25 cellular contexts compared by ENCODE assay signal in genomic region chr5:155472780-155473179, GRCh38.
"Had no signal": no experiment of that assay in that cellular context is flagged by ENCODE, and none has a peak within 500 bp of the region (broad histone marks: within the 10 kb centered on the region; RNA-seq: fewer than 3 reads in every experiment).

No MANE protein-coding gene starts in this region.

- H3K4me2 ChIP-seq: hepatocyte had no signal

- H3K9me3 ChIP-seq: colonic mucosa, esophagus squamous epithelium, lower lobe of right lung, mucosa of descending colon had no signal

- ATAC-seq: effector memory CD8-positive, alpha-beta T cell; esophagus mucosa; gastroesophageal sphincter; heart left ventricle; left cardiac atrium; left lung; left ventricle myocardium superior; lower lobe of right lung; mucosa of descending colon had no signal

- DNase-seq: colonic mucosa; cortex of kidney; effector CD8-positive, alpha-beta T cell; effector memory CD8-positive, alpha-beta T cell; endodermal cell; erythroblast; esophagus squamous epithelium; foreskin fibroblast; foreskin melanocyte; heart left ventricle; hypothalamus; immature natural killer cell; left cardiac atrium; left lung; left ventricle myocardium superior; lower lobe of right lung; mesenchymal stem cell; mucosa of descending colon; naive B cell had no signal

- H3K4me3 ChIP-seq: colonic mucosa, esophagus squamous epithelium, gastroesophageal sphincter, heart left ventricle, hepatocyte, left lung, lower lobe of right lung, mucosa of descending colon had no signal

- H3K27ac ChIP-seq: colonic mucosa, epithelial cell of prostate, esophagus squamous epithelium, gastroesophageal sphincter, heart left ventricle, hepatocyte, left lung, lower lobe of right lung had no signal

- H2AFZ ChIP-seq: hepatocyte had no signal

- H3K4me1 ChIP-seq: colonic mucosa, esophagus squamous epithelium, gastroesophageal sphincter, heart left ventricle, left lung, lower lobe of right lung had no signal

- H3K36me3 ChIP-seq: colonic mucosa, esophagus squamous epithelium, gastroesophageal sphincter, heart left ventricle, left lung, lower lobe of right lung had no signal

- H3K27me3 ChIP-seq: colonic mucosa, esophagus squamous epithelium, gastroesophageal sphincter, heart left ventricle, hepatocyte, left lung had no signal

- FAIRE-seq: endometrium, keratinocyte had no signal

- H3K79me2 ChIP-seq: hepatocyte had no signal
